ENCODE assay signal across 17 cellular contexts in the genomic region with DNA sequence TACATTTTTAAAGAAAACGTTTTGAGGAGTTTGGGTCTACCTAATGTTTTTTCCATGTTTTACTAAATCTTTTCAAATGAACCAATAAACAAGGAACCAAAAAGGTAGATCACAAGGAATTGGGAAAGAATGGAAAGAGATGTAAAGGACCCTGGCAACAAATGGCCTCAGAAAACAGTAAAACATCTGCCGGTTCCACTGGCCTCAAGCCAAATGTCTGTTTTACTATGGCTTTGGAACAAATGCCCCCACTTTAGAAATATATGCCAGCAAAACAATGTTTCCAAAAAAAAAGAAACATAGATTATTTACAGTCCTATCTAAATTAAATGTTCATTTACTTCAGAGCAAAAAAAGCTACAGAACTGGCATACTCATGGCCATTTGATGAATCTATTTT. TPM values are rescaled to one million over a fixed set of nuclear protein-coding genes. Genes with fewer than 3 reads are reported as not detected.
DNase-seq lines count a peak whose midpoint lies in the region; ATAC-seq, FAIRE-seq and TF ChIP-seq lines count a peak whose summit lies in the region.
"Had no signal": no experiment of that assay in that cellular context is flagged by ENCODE, and none has a peak within 500 bp of the region (broad histone marks: within the 10 kb centered on the region; RNA-seq: fewer than 3 reads in every experiment).

No MANE protein-coding gene starts in this region.

- CTCF ChIA-PET in A549 (lab: Yijun Ruan, JAX) = interaction anchor here (1.2 kb wide), 1 partner anchor 10 kb away, joined by 4 read pairs; no protein-coding TSS in a partner anchor

- no peak for TF ChIP-seq POLR2A in A549 (IDR thresholded peaks at IDR 0.05; ENCODE audit: low read length)

- POLR2A ChIA-PET in A549 (lab: Yijun Ruan, JAX) = no interaction called here

- H3K23ac ChIP-seq in neuronal stem cell (ENCODE audit: low read depth, low read length, poor library complexity) = no peak overlapping the region

- H3K79me2 ChIP-seq in OCI-LY1 (ENCODE audit: insufficient read depth, low read length) = 0 out of 2 replicates have a peak, but pooled peaks cover 4% of the 10 kb centered on the region

- TF ChIP-seq CTCF in A549 (IDR thresholded peaks at IDR 0.05) (no peak), OCI-LY1 (IDR thresholded peaks at IDR 0.05; ENCODE audit: low read length) (no peak)

- no peak overlapping the region for H2AFZ ChIP-seq in OCI-LY1 (ENCODE audit: low read length)
- H2AFZ ChIP-seq in neuronal stem cell (ENCODE audit: low read length) = no peak overlapping the region

- ATAC-seq in A549 (no peak), GM21360 (IDR thresholded peaks at IDR 0.05; ENCODE audit: unreplicated experiment) (no peak), left cardiac atrium (no peak)
- ATAC-seq: GM12878, left ventricle myocardium superior had no signal

- no peak overlapping the region for H4K91ac ChIP-seq in neuronal stem cell (ENCODE audit: low read depth, low read length, poor library complexity)

- no peak for TF ChIP-seq RAD21 in A549 (conservative IDR thresholded peaks at IDR 0.05 in 1 of 2, IDR thresholded peaks at IDR 0.05 in 1 of 2)

- H3K4me1 ChIP-seq in A549 (peaks cover 30% of the 10 kb centered on the region), OCI-LY1 (ENCODE audit: insufficient read depth, low read length, severe bottlenecking) (peaks cover 51% of the 10 kb centered on the region), neuronal stem cell (ENCODE audit: control insufficient read depth in 2 of 2, insufficient read depth in 1 of 2, low read depth in 1 of 2, low read length in 2 of 2) (peaks cover 0 to 3% of the 10 kb centered on the region in 2 donors)

- no peak for TF ChIP-seq EP300 in A549 (IDR thresholded peaks at IDR 0.05)

- H2AK5ac ChIP-seq in neuronal stem cell (ENCODE audit: low read depth, low read length) = no peak overlapping the region

- no peak overlapping the region for H3K4me3 ChIP-seq in A549
- H3K4me3 ChIP-seq in OCI-LY1 (ENCODE audit: low read depth, low read length, poor library complexity, severe bottlenecking) = no peak overlapping the region
- H3K4me3 ChIP-seq in neuronal stem cell (ENCODE audit: low read length in 2 of 2) = no peak overlapping the region
- H3K4me3 ChIP-seq: BLaER1, coronary artery, esophagus squamous epithelium, tibial artery had no signal

- no peak overlapping the region for H3K14ac ChIP-seq in neuronal stem cell (ENCODE audit: low read length)

- no peaks in the 10 kb centered on the region for H3K9me3 ChIP-seq in A549
- H3K9me3 ChIP-seq in OCI-LY1 (ENCODE audit: low read length) = no peaks in the 10 kb centered on the region
- no peaks in the 10 kb centered on the region for H3K9me3 ChIP-seq in neuronal stem cell (replicated peaks in 1 of 2; ENCODE audit: control insufficient read depth in 2 of 2, insufficient read depth in 1 of 2, low read depth in 1 of 2, low read length in 2 of 2)
- H3K9me3 ChIP-seq: esophagus squamous epithelium, tibial artery had no signal

- no peak overlapping the region for H2BK120ac ChIP-seq in neuronal stem cell (ENCODE audit: low read depth, low read length)

- DNase-seq in A549 (ENCODE audit: low read depth in 1 of 2, low spot score in 1 of 2) (no peak), COLO668 (lab: John Stamatoyannopoulos, UW; ENCODE audit: unreplicated experiment) (peak; percentile 38), dermis blood vessel endothelial cell (peak; percentile 32), neuronal stem cell (ENCODE audit: low spot score) (no peak), left cardiac atrium (no peak)
- DNase-seq: activated CD4-positive, alpha-beta T cell treated with anti-CD3 and anti-CD28 coated beads for 4 hours; activated T-cell treated with anti-CD3 and anti-CD28 coated beads, Interleukin-2, amount 50 U/mL, for 48 hours; esophagus squamous epithelium; left ventricle myocardium superior; naive B cell; NCI-H446 treated with DMSO at 0.1 percent for 48 hours; tibial artery had no signal

- no peak for FAIRE-seq in A549 (lab: Jason Lieb, UNC)
- FAIRE-seq: GM12878 had no signal

- intact Hi-C loops in left cardiac atrium (cut with DNase I) = no loop called here

- H3K27me3 ChIP-seq in OCI-LY1 (ENCODE audit: insufficient read depth, low read length) (no peaks in the 10 kb centered on the region), neuronal stem cell (ENCODE audit: control insufficient read depth in 3 of 3, insufficient read depth in 3 of 3, low read depth in 1 of 3, low read length in 3 of 3) (no peaks in the 10 kb centered on the region)
- H3K27me3 ChIP-seq: esophagus squamous epithelium, tibial artery had no signal

- H4K20me1 ChIP-seq in OCI-LY1 (ENCODE audit: insufficient read depth, low read length) = no peaks in the 10 kb centered on the region
- H4K20me1 ChIP-seq: BLaER1 had no signal

- no peak overlapping the region for H2BK12ac ChIP-seq in neuronal stem cell (ENCODE audit: low read length)

- H3K9me2 ChIP-seq in OCI-LY1 (ENCODE audit: low read depth, low read length) = no peaks in the 10 kb centered on the region

- no peak overlapping the region for H2BK15ac ChIP-seq in neuronal stem cell (ENCODE audit: low read length)

- no peak overlapping the region for H2BK5ac ChIP-seq in neuronal stem cell (ENCODE audit: low read length)

- H3K9ac ChIP-seq in OCI-LY1 (ENCODE audit: low read length) (no peak overlapping the region), neuronal stem cell (ENCODE audit: low read depth, low read length, poor library complexity) (no peak overlapping the region)
- H3K9ac ChIP-seq: BLaER1 had no signal

- H3K36me3 ChIP-seq in OCI-LY1 (ENCODE audit: insufficient read depth, low read length) (peaks cover 41% of the 10 kb centered on the region), neuronal stem cell (replicated peaks in 1 of 2; ENCODE audit: control insufficient read depth in 2 of 2, insufficient read depth in 2 of 2, low read length in 2 of 2) (peaks cover 10 to 66% of the 10 kb centered on the region in 2 donors)
- H3K36me3 ChIP-seq: BLaER1 had no signal

- H3K18ac ChIP-seq in neuronal stem cell (ENCODE audit: low read length) = no peak overlapping the region

- WGBS in A549 (ENCODE audit: missing lambda C conversion rate) = 62% methylated on average over 2 of the region's 2 CpGs
- no CpG with 5 or more reads among the region's 2 CpGs for WGBS in neuronal stem cell (ENCODE audit: extremely low coverage in 2 of 2, insufficient read length in 2 of 2, insufficient replicate concordance in 1 of 2), 2 donors

- H4K8ac ChIP-seq in neuronal stem cell (ENCODE audit: low read depth, low read length) = no peak overlapping the region

- H3K27ac ChIP-seq in A549 (no peak overlapping the region), OCI-LY1 (ENCODE audit: low read depth, low read length, poor library complexity, severe bottlenecking) (no peak overlapping the region), neuronal stem cell (replicated peaks; ENCODE audit: low read length) (no peak overlapping the region)
- H3K27ac ChIP-seq: BLaER1, coronary artery, esophagus squamous epithelium, tibial artery had no signal

- H3K79me1 ChIP-seq in neuronal stem cell (ENCODE audit: low read depth, low read length) = peaks cover 4% of the 10 kb centered on the region

- no peak overlapping the region for H3K4ac ChIP-seq in neuronal stem cell (ENCODE audit: low read length)

- H3K4me2 ChIP-seq in A549 = peak overlapping the region; percentile 93
- peak overlapping the region; percentile 87; the same call in 1 of the 2 replicates for H3K4me2 ChIP-seq in OCI-LY1 (ENCODE audit: low read length)
- no peak overlapping the region for H3K4me2 ChIP-seq in neuronal stem cell (ENCODE audit: insufficient read depth, low read length, poor library complexity, severe bottlenecking)
- H3K4me2 ChIP-seq: BLaER1 had no signal

- H3F3A ChIP-seq in OCI-LY1 (ENCODE audit: insufficient read depth, low read length) = no peaks in the 10 kb centered on the region

TF ChIP-seq in A549, 52 proteins besides CTCF, POLR2A, EP300 and RAD21:
- no peak for TF ChIP-seq MAZ (IDR thresholded peaks at IDR 0.05; ENCODE audit: borderline replicate concordance, low read depth, low read length)

RNA-seq across cellular contexts. Expression of gene TRMT5, which starts 3.0 kb away (rescaled TPM):
- polyA plus RNA-seq in A549 (2011; rRNA removed) = 17.0 and 18.2 TPM in 2 replicates
- polyA plus RNA-seq in A549 (2012; cell fraction: cytosol; rRNA removed) = 3.7 and 3.8 TPM in 2 replicates
- polyA plus RNA-seq in A549 (2012; cell fraction: nucleus; rRNA removed) = 1.8 and 3.7 TPM in 2 replicates
- 17.7 to 19.1 TPM (median 18.8 TPM) in 3 replicates for polyA plus RNA-seq in A549 (2017; fragmentation: RNase III; extraction: RNeasy Plus Mini Kit Qiagen cat#74134 plus additional on column Dnase treatment)
- polyA minus RNA-seq in A549 (2011; rRNA and poly(A)+ RNA removed) = 5.1 and 7.1 TPM in 2 replicates
- total RNA-seq in dermis blood vessel endothelial cell = 10.7 and 13.1 TPM in 2 replicates
- 9.9 TPM for polyA plus RNA-seq in neuronal stem cell (2013, experiment 1 of 2)
- 8.8 TPM for polyA plus RNA-seq in neuronal stem cell (2013, experiment 2 of 2)
- 1 to 10 TPM; 8.3 to 9.8 TPM for total RNA-seq in left cardiac atrium

RNA-seq across cellular contexts. Expression of gene SLC38A6, which starts 3.2 kb away (rescaled TPM):
- polyA plus RNA-seq in A549 (2011; rRNA removed) = 31.4 and 37.8 TPM in 2 replicates
- 11.4 and 11.7 TPM in 2 replicates for polyA plus RNA-seq in A549 (2012; cell fraction: cytosol; rRNA removed)
- polyA plus RNA-seq in A549 (2012; cell fraction: nucleus; rRNA removed) = 9.6 and 13.4 TPM in 2 replicates
- polyA plus RNA-seq in A549 (2017; fragmentation: RNase III; extraction: RNeasy Plus Mini Kit Qiagen cat#74134 plus additional on column Dnase treatment) = 27.8 to 33.3 TPM (median 28.9 TPM) in 3 replicates
- 25.8 and 26.1 TPM in 2 replicates for polyA minus RNA-seq in A549 (2011; rRNA and poly(A)+ RNA removed)
- 17.8 and 21.4 TPM in 2 replicates for total RNA-seq in dermis blood vessel endothelial cell
- 6.3 TPM for polyA plus RNA-seq in neuronal stem cell (2013, experiment 1 of 2)
- polyA plus RNA-seq in neuronal stem cell (2013, experiment 2 of 2) = 7.2 TPM
- total RNA-seq in left cardiac atrium = 1 to 10 TPM; 5.9 to 9.0 TPM

Comparison
In these comparisons a context has a peak if more than half of its experiments do, and no peak if none do; other contexts are left out.
1. DNase-seq: peak in COLO668 (single experiment) and dermis blood vessel endothelial cell (single experiment); none in A549 (0 of 2), neuronal stem cell (single experiment) and left cardiac atrium (single experiment).